ENCODE assay signal across 1 cellular context in genomic region chr17:57514614-57515013, GRCh38.
TF ChIP-seq lines count a peak whose summit lies in the region.

No MANE protein-coding gene starts in this region.

TF ChIP-seq in GM12891, 5 proteins besides CTCF, POLR2A, EP300 and RAD21 (continued from another document):
- TF ChIP-seq TAF1 (IDR thresholded peaks at IDR 0.05; ENCODE audit: low read depth, low read length) (no peak), POLR2AphosphoS5 (IDR thresholded peaks at IDR 0.05; ENCODE audit: low read depth, low read length) (no peak), POU2F2 (IDR thresholded peaks at IDR 0.05; ENCODE audit: low read depth, low read length) (no peak), SPI1 (IDR thresholded peaks at IDR 0.05; ENCODE audit: low read depth, low read length) (no peak)
TF ChIP-seq in GM12891: peak in this region for 0.
